ENCODE assay signal across 19 cellular contexts in the genomic region with DNA sequence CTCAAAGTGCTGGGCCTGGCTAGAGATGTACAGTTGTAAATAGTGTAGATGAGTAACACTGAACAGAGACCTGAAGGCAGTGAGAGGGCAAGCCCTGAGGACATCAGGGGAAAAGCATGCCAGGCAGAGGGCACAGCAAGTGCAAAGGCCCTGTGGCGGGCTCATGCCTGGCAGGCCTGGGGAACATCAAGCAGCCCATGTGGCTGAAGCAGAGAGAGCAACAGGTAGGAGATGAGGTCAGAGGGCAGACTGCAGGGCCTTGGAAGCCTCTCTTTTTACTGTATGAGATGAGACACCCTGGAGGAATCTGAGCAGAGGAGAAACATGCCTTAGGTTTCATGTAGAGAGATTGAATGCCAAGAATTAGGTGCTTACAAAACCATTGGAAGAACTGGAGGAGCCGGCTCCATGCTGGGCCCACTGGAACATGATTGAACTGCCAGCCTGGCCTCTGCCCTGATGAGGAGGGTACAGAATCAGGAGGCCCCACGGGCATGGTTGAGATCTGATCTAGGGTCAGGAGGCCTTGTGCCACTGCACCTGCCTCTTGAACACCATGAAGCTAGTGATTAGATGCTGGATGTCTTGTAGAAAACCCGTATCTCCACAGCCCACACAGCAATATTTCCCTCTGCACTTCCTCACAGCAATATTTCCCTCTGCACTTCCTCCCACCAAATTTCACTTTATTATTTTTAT. TPM values are rescaled to one million over a fixed set of nuclear protein-coding genes. Genes with fewer than 3 reads are reported as not detected.
DNase-seq lines count a peak whose midpoint lies in the region; ATAC-seq, FAIRE-seq and TF ChIP-seq lines count a peak whose summit lies in the region.
"Had no signal": no experiment of that assay in that cellular context is flagged by ENCODE, and none has a peak within 500 bp of the region (broad histone marks: within the 10 kb centered on the region; RNA-seq: fewer than 3 reads in every experiment).

No MANE protein-coding gene starts in this region.

- H2AFZ ChIP-seq in PC-3 (ENCODE audit: low read length): no peak overlapping the region

- H3K36me3 Mint-ChIP-seq in activated CD4-positive, alpha-beta T cell treated with anti-CD3 and anti-CD28 coated beads, Interleukin-2, amount 10 ng/mL, durations not matched to agents 24 days and 14 days (ENCODE audit: low read depth): no peaks in the 10 kb centered on the region
- H3K36me3 Mint-ChIP-seq: CD4-positive, CD25-positive, alpha-beta regulatory T cell had no signal

- H3K9ac ChIP-seq in NT2/D1 (ENCODE audit: insufficient read length, low read depth) (peak overlapping the region; percentile 4), PC-3 (ENCODE audit: low read length) (no peak overlapping the region)

- peak overlapping the region; percentile 44 for H3K27ac Mint-ChIP-seq in activated CD4-positive, alpha-beta T cell treated with anti-CD3 and anti-CD28 coated beads, Interleukin-2, amount 10 ng/mL, durations not matched to agents 24 days and 14 days

- TF ChIP-seq CTCF in spleen (IDR thresholded peaks at IDR 0.05 in 8 of 11, conservative IDR thresholded peaks at IDR 0.05 in 3 of 11): no peak
- no peak for TF ChIP-seq CTCF in pancreas (IDR thresholded peaks at IDR 0.05)
- no peak for TF ChIP-seq CTCF in PC-3 (conservative IDR thresholded peaks at IDR 0.05; ENCODE audit: low read depth, low read length)

- no peak for DNase-seq in activated CD4-positive, alpha-beta T cell treated with anti-CD3 and anti-CD28 coated beads, Interleukin-2, amount 10 ng/mL, durations not matched to agents 24 days and 14 days
- no peak for DNase-seq in activated CD4-positive, alpha-beta T cell treated with anti-CD3 and anti-CD28 coated beads, Interleukin-2, amount 50 U/mL, for 4 hours
- DNase-seq in NT2/D1 (ENCODE audit: low read depth, low spot score): no peak
- DNase-seq in spleen: peak; percentile 66
- no peak for DNase-seq in MG63
- DNase-seq in pancreas: no peak
- no peak for DNase-seq in PC-3
- DNase-seq: activated CD4-positive, alpha-beta T cell treated with anti-CD3 and anti-CD28 coated beads, Interleukin-2, amount 50 U/mL, for 48 hours; CD4-positive, CD25-positive, alpha-beta regulatory T cell; EL; GOT3; NK-92 treated with Interleukin-12 subunit alpha and Interleukin-12 subunit beta, amount 100 ng/mL, for 24 hours; SHP77; sigmoid colon; stimulated activated CD4-positive, alpha-beta T cell treated with anti-CD3 and anti-CD28 coated beads, Interleukin-4, amount 100 ng/mL, for 4 hours; T1000 had no signal

- no peaks in the 10 kb centered on the region for H3K9me2 ChIP-seq in PC-3 (replicated peaks; ENCODE audit: low read length)

- intact Hi-C loops in activated CD4-positive, alpha-beta T cell treated with anti-CD3 and anti-CD28 coated beads, Interleukin-2, amount 10 ng/mL, durations not matched to agents 24 days and 14 days (cut with micrococcal nuclease): loop anchor here (10.0 kb wide), 1 partner anchor 446 kb away; the partner anchor contains the start of gene LEMD2
- intact Hi-C loops in spleen (cut with DNase I; ENCODE audit: low total_unique reads) (no loop called here), pancreas (cut with DNase I) (no loop called here), PC-3 (cut with micrococcal nuclease) (no loop called here)

- H3K79me2 ChIP-seq in PC-3 (ENCODE audit: low read length): no peaks in the 10 kb centered on the region

- no peaks in the 10 kb centered on the region for H3K9me3 Mint-ChIP-seq in activated CD4-positive, alpha-beta T cell treated with anti-CD3 and anti-CD28 coated beads, Interleukin-2, amount 10 ng/mL, durations not matched to agents 24 days and 14 days
- H3K9me3 Mint-ChIP-seq: CD4-positive, CD25-positive, alpha-beta regulatory T cell had no signal

- no peaks in the 10 kb centered on the region for H4K20me1 ChIP-seq in PC-3 (ENCODE audit: low read length)

- H3K4me2 ChIP-seq in PC-3 (ENCODE audit: low read length): no peak overlapping the region

- H3K4me1 ChIP-seq in NT2/D1 (ENCODE audit: insufficient read depth, insufficient read length) (peaks cover 16% of the 10 kb centered on the region), esophagus (ENCODE audit: control insufficient read depth in 2 of 2, insufficient read depth in 2 of 2, low read length in 1 of 2) (peaks cover 0 to 24% of the 10 kb centered on the region in 2 donors), spleen (peaks cover 0 to 37% (median 22%) of the 10 kb centered on the region in 6 donors), pancreas (no peaks in the 10 kb centered on the region), PC-3 (ENCODE audit: insufficient read depth, low read length) (peaks cover 33% of the 10 kb centered on the region)

- ATAC-seq in pancreas: no peak
- no peak for ATAC-seq in PC-3

- H3K27ac ChIP-seq in esophagus (ENCODE audit: low read depth in 2 of 2, low read length in 1 of 2) (peak overlapping the region; percentile 58 to 92), spleen (no peak overlapping the region), pancreas (no peak overlapping the region), PC-3 (ENCODE audit: low read length) (no peak overlapping the region)
- H3K27ac ChIP-seq: sigmoid colon had no signal

- BruUV-seq in PC-3 (replicated peaks; lab: Mats Ljungman, UMichigan): no TSS peak

- peaks cover 25% of the 10 kb centered on the region for H3K4me1 Mint-ChIP-seq in activated CD4-positive, alpha-beta T cell treated with anti-CD3 and anti-CD28 coated beads, Interleukin-2, amount 10 ng/mL, durations not matched to agents 24 days and 14 days

- no peak overlapping the region for H3K4me3 ChIP-seq in NT2/D1 (ENCODE audit: insufficient read length, low read depth)
- no peak overlapping the region for H3K4me3 ChIP-seq in esophagus (ENCODE audit: low read depth in 1 of 2, low read length in 2 of 2)
- no peak overlapping the region for H3K4me3 ChIP-seq in spleen
- no peak overlapping the region for H3K4me3 ChIP-seq in MG63
- H3K4me3 ChIP-seq in pancreas: no peak overlapping the region
- H3K4me3 ChIP-seq in PC-3 (ENCODE audit: low read length): no peak overlapping the region
- H3K4me3 ChIP-seq: sigmoid colon had no signal

- FAIRE-seq in pancreas (lab: Jason Lieb, UNC): no peak
- FAIRE-seq: A204.1, keratinocyte had no signal

- H3K9me3 ChIP-seq in NT2/D1 (ENCODE audit: insufficient read depth, low read length): no peaks in the 10 kb centered on the region
- no peaks in the 10 kb centered on the region for H3K9me3 ChIP-seq in esophagus (ENCODE audit: control insufficient read depth in 2 of 2, insufficient read depth in 1 of 2, low read depth in 1 of 2, low read length in 1 of 2)
- H3K9me3 ChIP-seq in spleen: no peaks in the 10 kb centered on the region
- no peaks in the 10 kb centered on the region for H3K9me3 ChIP-seq in MG63
- H3K9me3 ChIP-seq in pancreas: no peaks in the 10 kb centered on the region
- no peaks in the 10 kb centered on the region for H3K9me3 ChIP-seq in PC-3 (ENCODE audit: low read length)
- H3K9me3 ChIP-seq: sigmoid colon had no signal

- no peak for TF ChIP-seq POLR2A in spleen (IDR thresholded peaks at IDR 0.05)

- no peaks in the 10 kb centered on the region for H3K27me3 Mint-ChIP-seq in activated CD4-positive, alpha-beta T cell treated with anti-CD3 and anti-CD28 coated beads, Interleukin-2, amount 10 ng/mL, durations not matched to agents 24 days and 14 days

- POLR2A ChIA-PET in PC-3 (lab: Charles Lee; ENCODE audit: unreplicated experiment): no interaction called here

- no peak overlapping the region for H3K4me3 Mint-ChIP-seq in activated CD4-positive, alpha-beta T cell treated with anti-CD3 and anti-CD28 coated beads, Interleukin-2, amount 10 ng/mL, durations not matched to agents 24 days and 14 days

- H3K27me3 ChIP-seq in NT2/D1 (ENCODE audit: insufficient read depth, insufficient read length) (no peaks in the 10 kb centered on the region), esophagus (ENCODE audit: control insufficient read depth in 1 of 2, insufficient read depth in 2 of 2, low read length in 2 of 2) (no peaks in the 10 kb centered on the region), spleen (replicated peaks in 1 of 7) (no peaks in the 10 kb centered on the region), MG63 (no peaks in the 10 kb centered on the region), pancreas (no peaks in the 10 kb centered on the region), PC-3 (ENCODE audit: low read length) (no peaks in the 10 kb centered on the region)
- H3K27me3 ChIP-seq: sigmoid colon had no signal

- H3K36me3 ChIP-seq in NT2/D1 (ENCODE audit: insufficient read depth, insufficient read length, low read length) (no peaks in the 10 kb centered on the region), esophagus (ENCODE audit: control insufficient read depth in 2 of 2, insufficient read depth in 2 of 2, low read length in 1 of 2) (no peaks in the 10 kb centered on the region), spleen (no peaks in the 10 kb centered on the region), MG63 (no peaks in the 10 kb centered on the region), pancreas (no peaks in the 10 kb centered on the region), PC-3 (ENCODE audit: low read depth, low read length) (no peaks in the 10 kb centered on the region)
- H3K36me3 ChIP-seq: sigmoid colon had no signal

- 72 to 79% methylated on average over 4 of the region's 4 CpGs for WGBS in esophagus, 2 donors
- WGBS in spleen, 5 donors: 57 to 70% (median 67%) methylated on average over 4 of the region's 4 CpGs
- 86 to 92% methylated on average over 4 of the region's 4 CpGs for WGBS in pancreas, 2 donors

- peaks cover 8% of the 10 kb centered on the region for H3F3A ChIP-seq in PC-3 (ENCODE audit: low read length, unreplicated experiment)

- CTCF ChIA-PET in PC-3 (lab: Charles Lee): no interaction called here

RNA-seq across cellular contexts. Expression of gene HMGA1, which starts 5.9 kb away (rescaled TPM):
- 509 and 520 TPM in 2 replicates for total RNA-seq in activated CD4-positive, alpha-beta T cell treated with anti-CD3 and anti-CD28 coated beads, Interleukin-2, amount 10 ng/mL, durations not matched to agents 24 days and 14 days
- polyA plus RNA-seq in esophagus: 100 to 1,000 TPM; 202 to 211 TPM
- total RNA-seq in spleen: 100 to 1,000 TPM in 2 of 7 donors, 10 to 100 TPM in 5; 49.9 to 112 (median 73.5) TPM
- polyA plus RNA-seq in spleen: 100 to 1,000 TPM in 2 of 3 donors, 10 to 100 TPM in 1; 63.7 to 129 (median 109) TPM
- 65.7 and 74.6 TPM in 2 replicates for total RNA-seq in MG63 (2014; rRNA removed; shearing (Covaris generic); ENCODE audit: low replicate concordance)
- total RNA-seq in pancreas: 10 to 100 TPM; 19.0 to 38.7 (median 25.8) TPM
- 10 to 100 TPM; 17.0 to 19.7 TPM for polyA plus RNA-seq in pancreas
- 1,115 and 1,441 TPM in 2 replicates for total RNA-seq in PC-3 (2014; rRNA removed)

RNA-seq across cellular contexts. Expression of gene SMIM29, which starts 18.0 kb away (rescaled TPM):
- 12.6 and 13.5 TPM in 2 replicates for total RNA-seq in activated CD4-positive, alpha-beta T cell treated with anti-CD3 and anti-CD28 coated beads, Interleukin-2, amount 10 ng/mL, durations not matched to agents 24 days and 14 days
- polyA plus RNA-seq in esophagus (10 to 100 TPM; 31.7 to 36.6 TPM), spleen (10 to 100 TPM; 69.0 to 73.7 (median 71.5) TPM), pancreas (10 to 100 TPM; 29.9 to 35.0 TPM)
- total RNA-seq in spleen (10 to 100 TPM; 24.7 to 40.7 (median 33.9) TPM), pancreas (10 to 100 TPM in 1 of 6 donors, 1 to 10 TPM in 5; 5.9 to 12.4 (median 7.1) TPM), PC-3 (2014; rRNA removed) (25.8 and 26.8 TPM in 2 replicates)
- total RNA-seq in MG63 (2014; rRNA removed; shearing (Covaris generic); ENCODE audit: low replicate concordance): 2.4 and 12.0 TPM in 2 replicates

Comparison
In these comparisons a context has a peak if more than half of its experiments do, and no peak if none do; other contexts are left out.
1. H3K27ac ChIP-seq: peak in esophagus (2 of 2); none in spleen (0 of 8), pancreas (0 of 4) and PC-3 (single experiment).